1 cellular context compared by ENCODE assay signal in the genomic region with DNA sequence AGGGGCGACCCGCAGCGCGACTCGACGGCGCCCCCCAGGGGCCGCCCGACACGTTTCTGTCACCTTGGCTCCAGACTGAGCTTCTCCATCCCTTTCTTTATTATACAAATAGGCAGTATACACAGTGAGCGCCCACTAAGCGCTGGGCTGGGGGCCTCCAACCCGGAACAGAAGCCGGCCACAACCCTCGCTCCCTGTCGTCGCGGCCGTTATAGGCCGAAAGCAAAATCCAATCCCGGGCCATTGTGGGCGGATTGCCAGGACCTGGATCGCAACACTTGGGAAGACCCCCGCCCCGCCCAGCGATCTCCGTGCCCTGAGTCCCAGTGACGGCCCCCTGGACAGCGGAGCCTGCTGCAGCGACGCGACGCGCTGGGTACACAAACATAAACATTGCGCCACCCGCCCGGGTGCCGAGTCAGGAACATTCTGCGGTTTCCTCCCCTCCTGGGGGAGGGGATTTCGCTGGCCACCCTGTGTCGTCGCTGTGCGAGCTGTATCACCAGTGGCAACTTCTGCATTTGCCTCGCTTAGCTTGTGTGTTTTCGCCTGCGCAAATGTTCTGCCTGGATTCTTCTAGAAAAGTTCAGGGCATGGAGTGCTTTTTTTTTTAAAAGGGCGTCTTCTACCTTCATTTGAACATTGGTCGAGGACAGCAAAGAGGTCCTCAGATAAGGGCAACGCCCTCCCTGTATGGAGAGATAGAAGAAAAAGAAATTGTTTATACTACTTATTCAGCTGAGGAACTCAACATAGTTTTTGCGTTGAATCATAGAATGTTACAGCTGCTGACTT.
TF ChIP-seq lines count a peak whose summit lies in the region.

No MANE protein-coding gene starts in this region.

TF ChIP-seq in K562, 482 proteins besides CTCF, POLR2A, EP300 and RAD21 (continued from another document and continues in another):
- TF ChIP-seq ZNF449 (CRISPR knock-in tag; IDR thresholded peaks at IDR 0.05) (no peak), BACH1 (tag; IDR thresholded peaks at IDR 0.05) (peak; percentile 26; the same call in 1 of the 2 replicates), ZNF644 (tag; IDR thresholded peaks at IDR 0.05; ENCODE audit: low read depth) (peak; percentile 70; the same call in 1 of the 2 replicates), EZH2 (IDR thresholded peaks at IDR 0.05; ENCODE audit: borderline replicate concordance, low read depth, low read length) (no peak), DLX4 (CRISPR knock-in tag; IDR thresholded peaks at IDR 0.05) (no peak), ATF1 (CRISPR knock-in tag; IDR thresholded peaks at IDR 0.05) (no peak), ATF1 (tag; IDR thresholded peaks at IDR 0.05) (peak; percentile 90), SP1 (CRISPR knock-in tag; IDR thresholded peaks at IDR 0.05) (peak; percentile 56), ZKSCAN1 (IDR thresholded peaks at IDR 0.05; ENCODE audit: low read depth, low read length) (peak; percentile 60; the same call in 1 of the 2 replicates), ZC3H11A (IDR thresholded peaks at IDR 0.05; ENCODE audit: low read depth, low read length) (no peak), SETDB1 (IDR thresholded peaks at IDR 0.05; ENCODE audit: low read length) (peak; percentile 30), ZNF263 (CRISPR knock-in tag; IDR thresholded peaks at IDR 0.05; ENCODE audit: borderline replicate concordance) (peak; percentile 54; the same call in 1 of the 2 replicates), ZNF316 (IDR thresholded peaks at IDR 0.05) (peak; percentile 47; the same call in 1 of the 2 replicates), POLR3A (IDR thresholded peaks at IDR 0.05; ENCODE audit: borderline replicate concordance, extremely low read depth, insufficient read depth, insufficient read length) (no peak), ZKSCAN8 (CRISPR knock-in tag; IDR thresholded peaks at IDR 0.05) (no peak), ZNF384 (IDR thresholded peaks at IDR 0.05; ENCODE audit: low read depth, low read length) (peak; percentile 91), MCM7 (IDR thresholded peaks at IDR 0.05) (no peak), ZNF584 (CRISPR knock-in tag; IDR thresholded peaks at IDR 0.05; ENCODE audit: low read depth) (no peak), ZNF12 (CRISPR knock-in tag; IDR thresholded peaks at IDR 0.05) (no peak), FOXO4 (CRISPR knock-in tag; IDR thresholded peaks at IDR 0.05) (no peak), ZNF274 (IDR thresholded peaks at IDR 0.05; ENCODE audit: borderline replicate concordance, low read depth, low read length) (no peak), ZNF76 (CRISPR knock-in tag; IDR thresholded peaks at IDR 0.05; ENCODE audit: borderline replicate concordance) (no peak), SMAD4 (CRISPR knock-in tag; conservative IDR thresholded peaks at IDR 0.05) (peak; percentile 79)
- TF ChIP-seq, protein P1, sequence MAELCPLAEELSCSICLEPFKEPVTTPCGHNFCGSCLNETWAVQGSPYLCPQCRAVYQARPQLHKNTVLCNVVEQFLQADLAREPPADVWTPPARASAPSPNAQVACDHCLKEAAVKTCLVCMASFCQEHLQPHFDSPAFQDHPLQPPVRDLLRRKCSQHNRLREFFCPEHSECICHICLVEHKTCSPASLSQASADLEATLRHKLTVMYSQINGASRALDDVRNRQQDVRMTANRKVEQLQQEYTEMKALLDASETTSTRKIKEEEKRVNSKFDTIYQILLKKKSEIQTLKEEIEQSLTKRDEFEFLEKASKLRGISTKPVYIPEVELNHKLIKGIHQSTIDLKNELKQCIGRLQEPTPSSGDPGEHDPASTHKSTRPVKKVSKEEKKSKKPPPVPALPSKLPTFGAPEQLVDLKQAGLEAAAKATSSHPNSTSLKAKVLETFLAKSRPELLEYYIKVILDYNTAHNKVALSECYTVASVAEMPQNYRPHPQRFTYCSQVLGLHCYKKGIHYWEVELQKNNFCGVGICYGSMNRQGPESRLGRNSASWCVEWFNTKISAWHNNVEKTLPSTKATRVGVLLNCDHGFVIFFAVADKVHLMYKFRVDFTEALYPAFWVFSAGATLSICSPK (IDR thresholded peaks at IDR 0.05; ENCODE audit: borderline replicate concordance), result no peak
- TF ChIP-seq, protein P2, sequence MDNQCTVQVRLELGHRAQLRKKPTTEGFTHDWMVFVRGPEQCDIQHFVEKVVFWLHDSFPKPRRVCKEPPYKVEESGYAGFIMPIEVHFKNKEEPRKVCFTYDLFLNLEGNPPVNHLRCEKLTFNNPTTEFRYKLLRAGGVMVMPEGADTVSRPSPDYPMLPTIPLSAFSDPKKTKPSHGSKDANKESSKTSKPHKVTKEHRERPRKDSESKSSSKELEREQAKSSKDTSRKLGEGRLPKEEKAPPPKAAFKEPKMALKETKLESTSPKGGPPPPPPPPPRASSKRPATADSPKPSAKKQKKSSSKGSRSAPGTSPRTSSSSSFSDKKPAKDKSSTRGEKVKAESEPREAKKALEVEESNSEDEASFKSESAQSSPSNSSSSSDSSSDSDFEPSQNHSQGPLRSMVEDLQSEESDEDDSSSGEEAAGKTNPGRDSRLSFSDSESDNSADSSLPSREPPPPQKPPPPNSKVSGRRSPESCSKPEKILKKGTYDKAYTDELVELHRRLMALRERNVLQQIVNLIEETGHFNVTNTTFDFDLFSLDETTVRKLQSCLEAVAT (IDR thresholded peaks at IDR 0.05), result peak in 1 of 2 experiments; percentile 97; a peak in 2 of 4 replicates
- TF ChIP-seq, protein P3, sequence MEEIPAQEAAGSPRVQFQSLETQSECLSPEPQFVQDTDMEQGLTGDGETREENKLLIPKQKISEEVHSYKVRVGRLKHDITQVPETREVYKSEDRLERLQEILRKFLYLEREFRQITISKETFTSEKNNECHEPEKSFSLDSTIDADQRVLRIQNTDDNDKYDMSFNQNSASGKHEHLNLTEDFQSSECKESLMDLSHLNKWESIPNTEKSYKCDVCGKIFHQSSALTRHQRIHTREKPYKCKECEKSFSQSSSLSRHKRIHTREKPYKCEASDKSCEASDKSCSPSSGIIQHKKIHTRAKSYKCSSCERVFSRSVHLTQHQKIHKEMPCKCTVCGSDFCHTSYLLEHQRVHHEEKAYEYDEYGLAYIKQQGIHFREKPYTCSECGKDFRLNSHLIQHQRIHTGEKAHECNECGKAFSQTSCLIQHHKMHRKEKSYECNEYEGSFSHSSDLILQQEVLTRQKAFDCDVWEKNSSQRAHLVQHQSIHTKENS (CRISPR knock-in tag; IDR thresholded peaks at IDR 0.05), result no peak
- TF ChIP-seq, protein P4, sequence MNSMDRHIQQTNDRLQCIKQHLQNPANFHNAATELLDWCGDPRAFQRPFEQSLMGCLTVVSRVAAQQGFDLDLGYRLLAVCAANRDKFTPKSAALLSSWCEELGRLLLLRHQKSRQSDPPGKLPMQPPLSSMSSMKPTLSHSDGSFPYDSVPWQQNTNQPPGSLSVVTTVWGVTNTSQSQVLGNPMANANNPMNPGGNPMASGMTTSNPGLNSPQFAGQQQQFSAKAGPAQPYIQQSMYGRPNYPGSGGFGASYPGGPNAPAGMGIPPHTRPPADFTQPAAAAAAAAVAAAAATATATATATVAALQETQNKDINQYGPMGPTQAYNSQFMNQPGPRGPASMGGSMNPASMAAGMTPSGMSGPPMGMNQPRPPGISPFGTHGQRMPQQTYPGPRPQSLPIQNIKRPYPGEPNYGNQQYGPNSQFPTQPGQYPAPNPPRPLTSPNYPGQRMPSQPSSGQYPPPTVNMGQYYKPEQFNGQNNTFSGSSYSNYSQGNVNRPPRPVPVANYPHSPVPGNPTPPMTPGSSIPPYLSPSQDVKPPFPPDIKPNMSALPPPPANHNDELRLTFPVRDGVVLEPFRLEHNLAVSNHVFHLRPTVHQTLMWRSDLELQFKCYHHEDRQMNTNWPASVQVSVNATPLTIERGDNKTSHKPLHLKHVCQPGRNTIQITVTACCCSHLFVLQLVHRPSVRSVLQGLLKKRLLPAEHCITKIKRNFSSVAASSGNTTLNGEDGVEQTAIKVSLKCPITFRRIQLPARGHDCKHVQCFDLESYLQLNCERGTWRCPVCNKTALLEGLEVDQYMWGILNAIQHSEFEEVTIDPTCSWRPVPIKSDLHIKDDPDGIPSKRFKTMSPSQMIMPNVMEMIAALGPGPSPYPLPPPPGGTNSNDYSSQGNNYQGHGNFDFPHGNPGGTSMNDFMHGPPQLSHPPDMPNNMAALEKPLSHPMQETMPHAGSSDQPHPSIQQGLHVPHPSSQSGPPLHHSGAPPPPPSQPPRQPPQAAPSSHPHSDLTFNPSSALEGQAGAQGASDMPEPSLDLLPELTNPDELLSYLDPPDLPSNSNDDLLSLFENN (IDR thresholded peaks at IDR 0.05; ENCODE audit: low read depth in 2 of 2, low read length in 2 of 2), result peak in 1 of 2 experiments; percentile 48; a peak in 1 of 4 replicates
- TF ChIP-seq, protein P5, sequence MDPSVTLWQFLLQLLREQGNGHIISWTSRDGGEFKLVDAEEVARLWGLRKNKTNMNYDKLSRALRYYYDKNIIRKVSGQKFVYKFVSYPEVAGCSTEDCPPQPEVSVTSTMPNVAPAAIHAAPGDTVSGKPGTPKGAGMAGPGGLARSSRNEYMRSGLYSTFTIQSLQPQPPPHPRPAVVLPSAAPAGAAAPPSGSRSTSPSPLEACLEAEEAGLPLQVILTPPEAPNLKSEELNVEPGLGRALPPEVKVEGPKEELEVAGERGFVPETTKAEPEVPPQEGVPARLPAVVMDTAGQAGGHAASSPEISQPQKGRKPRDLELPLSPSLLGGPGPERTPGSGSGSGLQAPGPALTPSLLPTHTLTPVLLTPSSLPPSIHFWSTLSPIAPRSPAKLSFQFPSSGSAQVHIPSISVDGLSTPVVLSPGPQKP (CRISPR knock-in tag; IDR thresholded peaks at IDR 0.05), result no peak
